Comparison of ENCODE assay signal across 8 cellular contexts in genomic region chr17:29722411-29723198, GRCh38.
DNase-seq lines count a peak whose midpoint lies in the region; ATAC-seq and TF ChIP-seq lines count a peak whose summit lies in the region.

No MANE protein-coding gene starts in this region.

- H3K27me3 ChIP-seq in vagina: no peaks in the 10 kb centered on the region

- ATAC-seq in GM18861 (IDR thresholded peaks at IDR 0.05; ENCODE audit: unreplicated experiment): peak; percentile 48
- ATAC-seq in HG03045 (IDR thresholded peaks at IDR 0.05; ENCODE audit: unreplicated experiment): peak; percentile 75
- ATAC-seq in memory B cell (ENCODE audit: low read depth): peak; percentile 83

- no peak for TF ChIP-seq POLR2A in vagina (IDR thresholded peaks at IDR 0.05)

- intact Hi-C loops in vagina (cut with DNase I): no loop called here

- H3K36me3 Mint-ChIP-seq in chondrocyte (ENCODE audit: low read depth): no peaks in the 10 kb centered on the region
- peaks cover 18% of the 10 kb centered on the region for H3K36me3 Mint-ChIP-seq in memory B cell

- H3K4me3 Mint-ChIP-seq in chondrocyte (ENCODE audit: unreplicated experiment) (no peak overlapping the region), memory B cell (peak overlapping the region; percentile 59)

- TF ChIP-seq CTCF in AG10803 (conservative IDR thresholded peaks at IDR 0.05; ENCODE audit: low read length): no peak
- no peak for TF ChIP-seq CTCF in chondrocyte (IDR thresholded peaks at IDR 0.05)
- no peak for TF ChIP-seq CTCF in vagina (IDR thresholded peaks at IDR 0.05)

- H3K4me3 ChIP-seq in AG10803 (ENCODE audit: low read length) (peak overlapping the region; percentile 47), vagina (no peak overlapping the region)

- no peaks in the 10 kb centered on the region for H3K9me3 ChIP-seq in vagina

- H3K4me1 ChIP-seq in vagina: peaks cover 22% of the 10 kb centered on the region

- H3K27ac Mint-ChIP-seq in chondrocyte (ENCODE audit: unreplicated experiment) (peak overlapping the region; percentile 74), memory B cell (peak overlapping the region; percentile 94)

- peaks cover 32% of the 10 kb centered on the region for H3K4me1 Mint-ChIP-seq in chondrocyte (ENCODE audit: low read depth)
- H3K4me1 Mint-ChIP-seq in memory B cell: peaks cover 64% of the 10 kb centered on the region

- H3K36me3 ChIP-seq in vagina: no peaks in the 10 kb centered on the region

- DNase-seq in AG10803 (ENCODE audit: low read depth) (peak; percentile 92), SIG-M5 (lab: John Stamatoyannopoulos, UW) (peak; percentile 90), chondrocyte (ENCODE audit: low spot score) (no peak), memory B cell (ENCODE audit: low spot score in 2 of 2) (peak; percentile 45 to 78), vagina (ENCODE audit: extremely low spot score in 2 of 2) (no peak), NCI-H345 treated with DMSO at 0.1 percent for 48 hours (lab: John Stamatoyannopoulos, UW; ENCODE audit: unreplicated experiment) (no peak)

- peak overlapping the region; percentile 51 for H3K27ac ChIP-seq in vagina

- no peaks in the 10 kb centered on the region for H3K27me3 Mint-ChIP-seq in chondrocyte (ENCODE audit: low read depth)
- no peaks in the 10 kb centered on the region for H3K27me3 Mint-ChIP-seq in memory B cell

- H3K9me3 Mint-ChIP-seq in chondrocyte (ENCODE audit: low read depth): no peaks in the 10 kb centered on the region
- H3K9me3 Mint-ChIP-seq in memory B cell: peaks cover 3% of the 10 kb centered on the region

Comparison
In these comparisons a context has a peak if more than half of its experiments do, and no peak if none do; other contexts are left out.
1. DNase-seq: peak in AG10803 (single experiment), SIG-M5 (single experiment) and memory B cell (2 of 2); none in chondrocyte (single experiment), vagina (0 of 2) and NCI-H345 treated with DMSO at 0.1 percent for 48 hours (single experiment).
2. Peak in every context shown above with its lines, with median percentiles within 50 percentile points of each other: ATAC-seq.